11 cellular contexts compared by ENCODE assay signal in genomic region chr6:89986650-89987074, GRCh38.
DNase-seq lines count a peak whose midpoint lies in the region; ATAC-seq, FAIRE-seq and TF ChIP-seq lines count a peak whose summit lies in the region.
"Had no signal": no experiment of that assay in that cellular context is flagged by ENCODE, and none has a peak within 500 bp of the region (broad histone marks: within the 10 kb centered on the region; RNA-seq: fewer than 3 reads in every experiment).

No MANE protein-coding gene starts in this region.

- no peak for TF ChIP-seq CTCF in epithelial cell of esophagus (IDR thresholded peaks at IDR 0.05; ENCODE audit: insufficient read depth, low read depth, low read length, missing control alignments)

- FAIRE-seq in RCC 7860 (lab: Jason Lieb, UNC), result no peak
- FAIRE-seq: A549, keratinocyte had no signal

- DNase-seq in NCI-H510A treated with DMSO at 0.1 percent for 48 hours (lab: John Stamatoyannopoulos, UW) (peak; percentile 23), NCI-H510A (lab: John Stamatoyannopoulos, UW) (no peak), RCC 7860 (ENCODE audit: low spot score) (peak; percentile 17), epithelial cell of esophagus (ENCODE audit: low read depth) (peak; percentile 76), retina (peak; percentile 86)
- DNase-seq: T1000 had no signal

- H3K4me3 ChIP-seq in epithelial cell of esophagus (ENCODE audit: low read length), result no peak overlapping the region
- H3K4me3 ChIP-seq: A549 had no signal

- ATAC-seq in GM21723 (IDR thresholded peaks at IDR 0.05; ENCODE audit: unreplicated experiment) (no peak), HG03442 (IDR thresholded peaks at IDR 0.05; ENCODE audit: unreplicated experiment) (no peak), HG03460 (IDR thresholded peaks at IDR 0.05; ENCODE audit: unreplicated experiment) (no peak)
- ATAC-seq: A549 had no signal
